Comparison of ENCODE assay signal across 8 cellular contexts in the genomic region with DNA sequence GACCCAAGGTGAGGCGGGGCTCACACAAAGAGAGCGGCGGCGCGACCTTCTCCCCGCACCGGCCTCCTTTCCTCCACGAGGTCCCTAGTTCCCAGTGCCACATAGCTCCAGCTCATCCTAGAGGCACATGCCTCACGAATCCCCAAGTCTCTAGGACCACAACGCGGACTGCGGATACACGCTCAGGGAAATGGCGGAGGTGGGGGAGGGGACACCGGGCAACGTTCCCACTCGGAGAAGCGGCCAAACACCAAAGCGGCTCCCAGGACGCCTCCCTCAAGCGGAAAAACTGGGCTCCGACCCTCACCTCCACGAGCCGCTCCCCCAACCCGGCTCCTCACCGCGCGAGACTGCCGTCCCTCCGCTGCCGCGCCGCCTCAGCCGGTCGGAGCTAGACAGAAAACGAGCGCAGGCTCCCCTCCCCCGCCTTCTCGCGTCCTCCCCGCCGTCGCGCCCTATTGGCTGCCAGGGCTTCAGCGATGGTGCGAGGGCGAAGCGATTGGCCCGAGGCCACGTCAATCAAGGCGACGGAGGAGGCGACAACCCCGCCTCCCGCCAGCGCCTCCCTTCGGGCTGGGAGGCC.
DNase-seq lines count a peak whose midpoint lies in the region; ATAC-seq lines count a peak whose summit lies in the region.

Gene HNRNPK (minus strand): TSS at position 404 of the 583 bp plus-strand sequence. CDS start 1,963 bp downstream, outside the sequence.

- ATAC-seq in GM19043 (IDR thresholded peaks at IDR 0.05; ENCODE audit: low read depth, unreplicated experiment) (peak; percentile 81), HG03354 (IDR thresholded peaks at IDR 0.05; ENCODE audit: poor library complexity, severe bottlenecking, unreplicated experiment) (peak; percentile 85)

- DNase-seq in AG20443 (ENCODE audit: low spot score) (peak; percentile 99), NCI-H446 (lab: John Stamatoyannopoulos, UW) (peak; percentile 90 to 95), cerebellar cortex (ENCODE audit: low spot score) (peak; percentile 97), islet precursor cell (peak; percentile 97)
- DNase-seq in activated CD4-positive, CD25-positive, alpha-beta regulatory T cell treated with anti-CD3 and anti-CD28 coated beads, Interleukin-2, amount 50 U/mL, for 72 hours = peak; percentile 100
- peak; percentile 100 for DNase-seq in stimulated activated CD4-positive, alpha-beta T cell treated with anti-CD3 and anti-CD28 coated beads, Interleukin-12 subunit alpha, Interleukin-12 subunit beta, amount 100 ng/mL, for 4 hours

Comparison
In these comparisons a context has a peak if more than half of its experiments do, and no peak if none do; other contexts are left out.
1. Peak in every context shown above with its lines: DNase-seq and ATAC-seq.